Comparison of ENCODE assay signal across 23 cellular contexts in the genomic region with DNA sequence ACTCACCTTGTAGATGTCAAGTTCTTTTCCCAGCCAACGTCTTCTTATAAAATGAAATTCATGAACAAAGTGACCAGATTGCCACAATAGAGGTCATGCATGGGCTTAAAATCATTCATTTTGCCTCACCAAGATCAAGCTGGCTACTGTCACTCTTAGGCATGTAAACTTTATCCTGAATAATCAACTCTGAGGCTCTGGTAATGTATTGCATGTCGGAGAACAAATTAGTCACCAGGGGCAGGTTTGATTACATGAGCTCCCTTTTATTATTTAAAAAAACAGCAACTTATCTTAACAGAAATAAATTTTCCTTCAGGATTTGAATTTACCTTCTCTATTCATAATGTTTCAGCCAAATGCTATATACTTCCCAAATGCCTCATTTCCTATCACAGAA.
A peak's percentile ranks its signal among the peaks of the same experiment; 100 is the strongest.
DNase-seq lines count a peak whose midpoint lies in the region; ATAC-seq, FAIRE-seq and TF ChIP-seq lines count a peak whose summit lies in the region.
"Had no signal": no experiment of that assay in that cellular context is flagged by ENCODE, and none has a peak within 500 bp of the region (broad histone marks: within the 10 kb centered on the region; RNA-seq: fewer than 3 reads in every experiment).

No MANE protein-coding gene starts in this region.

- POLR2A ChIA-PET in endothelial cell of umbilical vein (lab: Charles Lee), result no interaction called here

- no peaks in the 10 kb centered on the region for H3K36me3 Mint-ChIP-seq in stimulated activated effector memory CD8-positive, alpha-beta T cell treated with anti-CD3 and anti-CD28 coated beads, Interleukin-12 subunit alpha, Interleukin-12 subunit beta, amount 100 ng/mL, for 72 hours

- H3K4me3 Mint-ChIP-seq in stimulated activated effector memory CD8-positive, alpha-beta T cell treated with anti-CD3 and anti-CD28 coated beads, Interleukin-12 subunit alpha, Interleukin-12 subunit beta, amount 100 ng/mL, for 72 hours, result no peak overlapping the region
- H3K4me3 Mint-ChIP-seq: B cell; CD4-positive, alpha-beta T cell; CD8-positive, alpha-beta T cell had no signal

- H3K4me1 ChIP-seq in RWPE2 (ENCODE audit: insufficient read depth, poor library complexity, severe bottlenecking), result peaks cover 32% of the 10 kb centered on the region
- peaks cover 44% of the 10 kb centered on the region for H3K4me1 ChIP-seq in endothelial cell of umbilical vein (ENCODE audit: control insufficient read depth, extremely low read depth, insufficient read depth, low read length)
- H3K4me1 ChIP-seq: A549, Caco-2 had no signal

- H3K4me1 Mint-ChIP-seq in stimulated activated effector memory CD8-positive, alpha-beta T cell treated with anti-CD3 and anti-CD28 coated beads, Interleukin-12 subunit alpha, Interleukin-12 subunit beta, amount 100 ng/mL, for 72 hours, result no peaks in the 10 kb centered on the region

- peak overlapping the region; percentile 59 for H3K4me2 ChIP-seq in endothelial cell of umbilical vein (ENCODE audit: insufficient read depth, low read length)
- H3K4me2 ChIP-seq: A549; BLaER1 treated with 17β-estradiol and CSF1 and Interleukin-3, amounts not matched to agents 10 nM and 100 nM had no signal

- H3K27ac ChIP-seq in RWPE2 (ENCODE audit: poor library complexity, severe bottlenecking) (peak overlapping the region; percentile 49), endothelial cell of umbilical vein (ENCODE audit: insufficient read depth, low read depth, low read length) (peak overlapping the region; percentile 54)
- H3K27ac ChIP-seq: 22Rv1; A549; BLaER1 treated with 17β-estradiol and CSF1 and Interleukin-3, amounts not matched to agents 10 nM and 100 nM; C4-2B had no signal

- H2AFZ ChIP-seq in endothelial cell of umbilical vein (ENCODE audit: low read depth, low read length), result peak overlapping the region; percentile 69

- ATAC-seq in RWPE2 (ENCODE audit: low read depth) (peak; percentile 65), left colon (no peak)
- ATAC-seq in stimulated activated effector memory CD8-positive, alpha-beta T cell treated with anti-CD3 and anti-CD28 coated beads, Interleukin-12 subunit alpha, Interleukin-12 subunit beta, amount 100 ng/mL, for 72 hours, result no peak
- ATAC-seq: A549; CD8-positive, alpha-beta T cell had no signal

- DNase-seq in HCEC 1CT (peak; percentile 45), RWPE2 (ENCODE audit: low spot score) (no peak), endothelial cell of umbilical vein (ENCODE audit: low read depth, low spot score) (peak; percentile 51), iris pigment epithelial cell (ENCODE audit: low read depth) (peak; percentile 17), left colon (no peak), middle frontal gyrus (ENCODE audit: extremely low spot score, low spot score) (no peak)
- no peak for DNase-seq in activated T-cell treated with anti-CD3 and anti-CD28 coated beads, Interleukin-2, amount 50 U/mL, for 48 hours
- DNase-seq in stimulated activated effector memory CD8-positive, alpha-beta T cell treated with anti-CD3 and anti-CD28 coated beads, Interleukin-12 subunit alpha, Interleukin-12 subunit beta, amount 100 ng/mL, for 72 hours (ENCODE audit: low spot score in 2 of 2), result no peak
- DNase-seq: AML-193; Caco-2; Calu3; CD4-positive, alpha-beta T cell; CD8-positive, alpha-beta T cell; DMS79 treated with DMSO at 0.1 percent for 48 hours; GF-D8 had no signal

- H3K27ac Mint-ChIP-seq in stimulated activated effector memory CD8-positive, alpha-beta T cell treated with anti-CD3 and anti-CD28 coated beads, Interleukin-12 subunit alpha, Interleukin-12 subunit beta, amount 100 ng/mL, for 72 hours, result no peak overlapping the region
- H3K27ac Mint-ChIP-seq: B cell; CD4-positive, alpha-beta T cell; CD8-positive, alpha-beta T cell had no signal

- dilution Hi-C loops in endothelial cell of umbilical vein (cut with MboI; ENCODE audit: extremely low pct_ligation_motif_present, low sequenced_read_pairs), result no loop called here

- TF ChIP-seq POLR2A in endothelial cell of umbilical vein (IDR thresholded peaks at IDR 0.05; ENCODE audit: low read depth, low read length), result no peak

- H3K9me3 Mint-ChIP-seq in stimulated activated effector memory CD8-positive, alpha-beta T cell treated with anti-CD3 and anti-CD28 coated beads, Interleukin-12 subunit alpha, Interleukin-12 subunit beta, amount 100 ng/mL, for 72 hours, result peaks cover 4% of the 10 kb centered on the region

- H3K27me3 ChIP-seq in RWPE2 (ENCODE audit: insufficient read depth, poor library complexity, severe bottlenecking) (no peaks in the 10 kb centered on the region), endothelial cell of umbilical vein (ENCODE audit: control insufficient read depth in 2 of 2, insufficient read depth in 2 of 2, low read length in 2 of 2) (no peaks in the 10 kb centered on the region)
- H3K27me3 ChIP-seq: BLaER1 treated with 17β-estradiol and CSF1 and Interleukin-3, amounts not matched to agents 10 nM and 100 nM had no signal

- H3K9me1 ChIP-seq in endothelial cell of umbilical vein (replicated peaks; ENCODE audit: control insufficient read depth, extremely low read depth, insufficient read depth, low read length), result no peaks in the 10 kb centered on the region

- peaks cover 2% of the 10 kb centered on the region for H3K9me3 ChIP-seq in RWPE2 (ENCODE audit: severe bottlenecking)
- H3K9me3 ChIP-seq in endothelial cell of umbilical vein (replicated peaks; ENCODE audit: control insufficient read depth, insufficient read depth, low read length), result no peaks in the 10 kb centered on the region
- H3K9me3 ChIP-seq: A549 had no signal

- TF ChIP-seq CTCF in RWPE2 (IDR thresholded peaks at IDR 0.05; ENCODE audit: poor library complexity, severe bottlenecking), result no peak
- TF ChIP-seq CTCF in endothelial cell of umbilical vein (IDR thresholded peaks at IDR 0.05; ENCODE audit: extremely low read depth in 1 of 2, insufficient read depth in 1 of 2, low read depth in 1 of 2, low read length in 2 of 2), result no peak

- intact Hi-C loops in endothelial cell of umbilical vein (cut with micrococcal nuclease) (loop anchor here (5.0 to 10.0 kb wide), 3 partner anchors 528 to 1700 kb away; a partner anchor contains a TSS), left colon (cut with DNase I, micrococcal nuclease) (no loop called here)

- CTCF ChIA-PET in endothelial cell of umbilical vein (lab: Charles Lee), result no interaction called here

- peak; percentile 63 for FAIRE-seq in endothelial cell of umbilical vein (lab: Jason Lieb, UNC)
- FAIRE-seq: A549, D721Med, G401.6, GM12891 had no signal

- H3K4me3 ChIP-seq in RWPE2 (ENCODE audit: severe bottlenecking) (no peak overlapping the region), endothelial cell of umbilical vein (replicated peaks in 1 of 3; ENCODE audit: insufficient read depth in 1 of 3, low read depth in 1 of 3, low read length in 3 of 3) (peak overlapping the region in 1 of 3 experiments; percentile 26)
- H3K4me3 ChIP-seq: A549; BLaER1 treated with 17β-estradiol and CSF1 and Interleukin-3, amounts not matched to agents 10 nM and 100 nM had no signal

- BruUV-seq in endothelial cell of umbilical vein (replicated peaks; lab: Mats Ljungman, UMichigan), result no TSS peak

- H3K9ac ChIP-seq in endothelial cell of umbilical vein (replicated peaks; ENCODE audit: extremely low read depth, insufficient read depth, low read length), result peak overlapping the region; percentile 21
- H3K9ac ChIP-seq: BLaER1 treated with 17β-estradiol and CSF1 and Interleukin-3, amounts not matched to agents 10 nM and 100 nM had no signal

- no peaks in the 10 kb centered on the region for H3K79me2 ChIP-seq in endothelial cell of umbilical vein (ENCODE audit: control insufficient read depth, insufficient read depth, low read length)

- no peaks in the 10 kb centered on the region for H4K20me1 ChIP-seq in endothelial cell of umbilical vein (replicated peaks; ENCODE audit: control insufficient read depth, extremely low read depth, insufficient read depth, low read length)
- H4K20me1 ChIP-seq: BLaER1 treated with 17β-estradiol and CSF1 and Interleukin-3, amounts not matched to agents 10 nM and 100 nM had no signal

- no peaks in the 10 kb centered on the region for H3K36me3 ChIP-seq in RWPE2 (ENCODE audit: low read depth)
- H3K36me3 ChIP-seq in endothelial cell of umbilical vein (ENCODE audit: control insufficient read depth in 2 of 2, extremely low read depth in 1 of 2, insufficient read depth in 2 of 2, low read length in 2 of 2), result no peaks in the 10 kb centered on the region
- H3K36me3 ChIP-seq: BLaER1 treated with 17β-estradiol and CSF1 and Interleukin-3, amounts not matched to agents 10 nM and 100 nM had no signal

TF ChIP-seq in endothelial cell of umbilical vein, 7 proteins besides CTCF, POLR2A, EP300 and RAD21:
- TF ChIP-seq, protein P1, sequence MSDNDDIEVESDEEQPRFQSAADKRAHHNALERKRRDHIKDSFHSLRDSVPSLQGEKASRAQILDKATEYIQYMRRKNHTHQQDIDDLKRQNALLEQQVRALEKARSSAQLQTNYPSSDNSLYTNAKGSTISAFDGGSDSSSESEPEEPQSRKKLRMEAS (IDR thresholded peaks at IDR 0.05; ENCODE audit: insufficient read depth, insufficient read length), result no peak
- TF ChIP-seq POLR2AphosphoS5 (IDR thresholded peaks at IDR 0.05; ENCODE audit: insufficient read depth, low read depth, low read length) (no peak), FOS (IDR thresholded peaks at IDR 0.05; ENCODE audit: borderline replicate concordance, insufficient read depth, low read length) (no peak), EZH2 (IDR thresholded peaks at IDR 0.05; ENCODE audit: borderline replicate concordance, low read depth, low read length, severe bottlenecking) (no peak), MYC (IDR thresholded peaks at IDR 0.05; ENCODE audit: low read depth, low read length) (no peak), JUN (IDR thresholded peaks at IDR 0.05; ENCODE audit: borderline replicate concordance, insufficient read depth, insufficient read length, low read depth) (no peak), GATA2 (IDR thresholded peaks at IDR 0.05; ENCODE audit: insufficient read depth, insufficient read length, low read depth, low read length) (no peak)

Comparison
In these comparisons a context has a peak if more than half of its experiments do, and no peak if none do; other contexts are left out.
1. DNase-seq: peak in HCEC 1CT (single experiment), endothelial cell of umbilical vein (single experiment) and iris pigment epithelial cell (single experiment); none in RWPE2 (single experiment), left colon (0 of 2), middle frontal gyrus (single experiment), activated T-cell treated with anti-CD3 and anti-CD28 coated beads, Interleukin-2, amount 50 U/mL, for 48 hours (0 of 2) and stimulated activated effector memory CD8-positive, alpha-beta T cell treated with anti-CD3 and anti-CD28 coated beads, Interleukin-12 subunit alpha, Interleukin-12 subunit beta, amount 100 ng/mL, for 72 hours (0 of 2).